14 cellular contexts compared by ENCODE assay signal in genomic region chr14:96091149-96091693, GRCh38. TPM values are rescaled to one million over a fixed set of nuclear protein-coding genes. Genes with fewer than 3 reads are reported as not detected.
DNase-seq lines count a peak whose midpoint lies in the region; FAIRE-seq and TF ChIP-seq lines count a peak whose summit lies in the region.
"Had no signal": no experiment of that assay in that cellular context is flagged by ENCODE, and none has a peak within 500 bp of the region (broad histone marks: within the 10 kb centered on the region; RNA-seq: fewer than 3 reads in every experiment).

No MANE protein-coding gene starts in this region.

- peak overlapping the region; percentile 85 for H3K9ac ChIP-seq in Karpas-422 (ENCODE audit: low read length)

- H3K36me3 ChIP-seq in Karpas-422 (ENCODE audit: insufficient read depth, low read length) (peaks cover 19% of the 10 kb centered on the region; the same call in 1 of the 2 replicates), osteoblast (ENCODE audit: insufficient read depth, low read length) (peaks cover 22% of the 10 kb centered on the region)

- H3K4me2 ChIP-seq in Karpas-422 (ENCODE audit: low read depth, low read length, poor library complexity, severe bottlenecking) = peak overlapping the region; percentile 84
- H3K4me2 ChIP-seq in osteoblast (ENCODE audit: insufficient read depth, low read length) = peak overlapping the region; percentile 67

- H3K4me3 ChIP-seq in Karpas-422 (ENCODE audit: low read length) = peak overlapping the region; percentile 80
- no peak overlapping the region for H3K4me3 ChIP-seq in osteoblast (ENCODE audit: insufficient read depth, low read length)
- H3K4me3 ChIP-seq: adrenal gland had no signal

- no peaks in the 10 kb centered on the region for H3K9me3 ChIP-seq in Karpas-422 (ENCODE audit: low read length)
- no peaks in the 10 kb centered on the region for H3K9me3 ChIP-seq in osteoblast (ENCODE audit: low read depth, low read length)
- H3K9me3 ChIP-seq: adrenal gland had no signal

- H4K20me1 ChIP-seq in Karpas-422 (ENCODE audit: insufficient read depth, low read depth, low read length) (no peaks in the 10 kb centered on the region), osteoblast (ENCODE audit: insufficient read depth, low read length) (no peaks in the 10 kb centered on the region)

- H3K4me1 ChIP-seq in Karpas-422 (ENCODE audit: low read length) (peaks cover 98% of the 10 kb centered on the region), osteoblast (ENCODE audit: insufficient read depth, low read length) (peaks cover 68% of the 10 kb centered on the region)

- H3K9me2 ChIP-seq in Karpas-422 (replicated peaks; ENCODE audit: insufficient read depth, low read length) = no peaks in the 10 kb centered on the region

- TF ChIP-seq CTCF in osteoblast (IDR thresholded peaks at IDR 0.05; ENCODE audit: extremely low read depth, low read depth, low read length) = no peak

- FAIRE-seq in GM19239 (lab: Jason Lieb, UNC) = no peak
- FAIRE-seq: A204.1 had no signal

- peaks cover 30% of the 10 kb centered on the region for H3K79me2 ChIP-seq in Karpas-422 (ENCODE audit: low read length)
- H3K79me2 ChIP-seq in osteoblast (ENCODE audit: insufficient read depth, low read length) = peaks cover 2% of the 10 kb centered on the region

- DNase-seq in DMS53 (lab: John Stamatoyannopoulos, UW) (peak; percentile 42), DMS53 treated with DMSO at 0.1 percent for 48 hours (lab: John Stamatoyannopoulos, UW; ENCODE audit: unreplicated experiment) (no peak), Karpas-422 (peak; percentile 65), caudate nucleus (lab: John Stamatoyannopoulos, UW) (peak in 12 of 61 donors; percentile 7 to 80 (median 10)), osteoblast (ENCODE audit: insufficient read length, low spot score, missing footprints) (no peak), GM19239 (ENCODE audit: insufficient read length, low spot score) (no peak), MV-4-11 (lab: John Stamatoyannopoulos, UW) (no peak), HT-29 (ENCODE audit: low spot score) (no peak)
- DNase-seq: activated CD4-positive, alpha-beta T cell treated with anti-CD3 and anti-CD28 coated beads for 36 hours; activated T-cell treated with anti-CD3 and anti-CD28 coated beads, Interleukin-2, amount 50 U/mL, for 24 hours; naive B cell; stimulated activated CD4-positive, alpha-beta T cell treated with anti-CD3 and anti-CD28 coated beads, Interleukin-4, amount 100 ng/mL, for 1 hour had no signal

- H2AFZ ChIP-seq in Karpas-422 (ENCODE audit: low read length) (0 out of 2 replicates have a peak overlapping the region, but pooled peaks have one; percentile 2), osteoblast (ENCODE audit: low read length) (no peak overlapping the region)

- H3K27me3 ChIP-seq in Karpas-422 (ENCODE audit: low read length) (no peaks in the 10 kb centered on the region), osteoblast (ENCODE audit: insufficient read depth, low read length) (no peaks in the 10 kb centered on the region)
- H3K27me3 ChIP-seq: adrenal gland had no signal

- H3K27ac ChIP-seq in Karpas-422 (ENCODE audit: low read length) = peak overlapping the region; percentile 93
- peak overlapping the region; percentile 20 for H3K27ac ChIP-seq in caudate nucleus (ENCODE audit: low read depth, low read length)
- H3K27ac ChIP-seq in osteoblast (ENCODE audit: low read depth, low read length) = peak overlapping the region; percentile 95

RNA-seq across cellular contexts. Expression of gene C14orf132, which starts 52.1 kb away (rescaled TPM):
- 0.07 and 0.11 TPM in 2 replicates for total RNA-seq in Karpas-422 (2014; rRNA removed; shearing (Covaris generic); ENCODE audit: low replicate concordance)
- total RNA-seq in osteoblast = 40.2 and 41.5 TPM in 2 replicates
- total RNA-seq in HT-29 (2014; rRNA removed; shearing (Covaris generic)) = not detected in 2 replicates

Comparison
In these comparisons a context has a peak if more than half of its experiments do, and no peak if none do; other contexts are left out.
1. DNase-seq: peak in DMS53 (single experiment) and Karpas-422 (single experiment); none in DMS53 treated with DMSO at 0.1 percent for 48 hours (single experiment), osteoblast (single experiment), GM19239 (single experiment), MV-4-11 (single experiment) and HT-29 (single experiment).
2. H3K27ac ChIP-seq: peak in every context shown above with its lines; median percentile 95 in osteoblast; 93 in Karpas-422; 20 in caudate nucleus.
3. RNA of gene C14orf132, which starts 52.1 kb away (total RNA-seq): 40.2 to 41.5 TPM in osteoblast; 0.07 to 0.11 TPM in Karpas-422 and not detected in HT-29; every median in the first group is over 10 times any median in the second.